Comparison of ENCODE assay signal across 22 cellular contexts in genomic region chr13:97219226-97219625, GRCh38. TPM values are rescaled to one million over a fixed set of nuclear protein-coding genes. Genes with fewer than 3 reads are reported as not detected.
A peak's percentile ranks its signal among the peaks of the same experiment; 100 is the strongest.
DNase-seq lines count a peak whose midpoint lies in the region; ATAC-seq and TF ChIP-seq lines count a peak whose summit lies in the region.
"Had no signal": no experiment of that assay in that cellular context is flagged by ENCODE, and none has a peak within 500 bp of the region (broad histone marks: within the 10 kb centered on the region; RNA-seq: fewer than 3 reads in every experiment).

No MANE protein-coding gene starts in this region.

- peaks cover 0 to 7% (median 2%) of the 10 kb centered on the region in 4 donors for H3K4me1 ChIP-seq in right lobe of liver
- H3K4me1 ChIP-seq in psoas muscle = no peaks in the 10 kb centered on the region

- H3K9me3 Mint-ChIP-seq in T-cell = no peaks in the 10 kb centered on the region
- H3K9me3 Mint-ChIP-seq: CD4-positive, alpha-beta memory T cell; H9 had no signal

- H3K27ac Mint-ChIP-seq in T-helper 17 cell (peak overlapping the region; percentile 72), T-cell (no peak overlapping the region)
- H3K27ac Mint-ChIP-seq: H9 had no signal

- no peak for DNase-seq in T-helper 17 cell
- DNase-seq in dorsolateral prefrontal cortex = no peak
- DNase-seq in right lobe of liver = peak in 1 of 3 donors; percentile 65
- DNase-seq in substantia nigra (lab: John Stamatoyannopoulos, UW) = no peak
- no peak for DNase-seq in T-cell
- no peak for DNase-seq in hypothalamus (lab: John Stamatoyannopoulos, UW)
- no peak for DNase-seq in NCI-H2227 treated with DMSO at 0.1 percent for 48 hours (lab: John Stamatoyannopoulos, UW)
- DNase-seq in psoas muscle = no peak
- DNase-seq: AML-193; CD4-positive, alpha-beta memory T cell; COR-L47; DMS53; H9; KBM-7; MG63; NCI-H1105 treated with DMSO at 0.1 percent for 48 hours; NCI-H146; NCI-H2029; SHP77 treated with DMSO at 0.1 percent for 48 hours had no signal

- no peaks in the 10 kb centered on the region for H3K27me3 ChIP-seq in dorsolateral prefrontal cortex
- H3K27me3 ChIP-seq in right lobe of liver = no peaks in the 10 kb centered on the region
- no peaks in the 10 kb centered on the region for H3K27me3 ChIP-seq in psoas muscle (ENCODE audit: insufficient read depth in 3 of 3, low read length in 2 of 3)
- H3K27me3 ChIP-seq: BLaER1 treated with 17β-estradiol and CSF1 and Interleukin-3, amounts not matched to agents 10 nM and 100 nM; MG63 had no signal

- H3K4me1 Mint-ChIP-seq in T-helper 17 cell (peaks cover 27% of the 10 kb centered on the region), T-cell (peaks cover 37 to 44% (median 41%) of the 10 kb centered on the region in 3 donors)

- no peak for TF ChIP-seq POLR2A in right lobe of liver (IDR thresholded peaks at IDR 0.05)

- POLR2A ChIA-PET in T-cell (lab: Charles Lee) = no interaction called here

- H3K36me3 ChIP-seq in right lobe of liver (no peaks in the 10 kb centered on the region), psoas muscle (ENCODE audit: insufficient read depth in 1 of 2, low read depth in 1 of 2) (no peaks in the 10 kb centered on the region)
- H3K36me3 ChIP-seq: BLaER1 treated with 17β-estradiol and CSF1 and Interleukin-3, amounts not matched to agents 10 nM and 100 nM had no signal

- H3K4me3 Mint-ChIP-seq in T-helper 17 cell (no peak overlapping the region), T-cell (no peak overlapping the region)
- H3K4me3 Mint-ChIP-seq: CD4-positive, alpha-beta memory T cell; H9 had no signal

- no peaks in the 10 kb centered on the region for H3K27me3 Mint-ChIP-seq in T-helper 17 cell
- no peaks in the 10 kb centered on the region for H3K27me3 Mint-ChIP-seq in T-cell
- H3K27me3 Mint-ChIP-seq: CD4-positive, alpha-beta memory T cell had no signal

- CTCF ChIA-PET in T-cell (lab: Charles Lee) = interaction anchor here in 1 of 2 donors (1.0 kb wide), 1 partner anchor 9 kb away, joined by 5 read pairs; no protein-coding TSS in a partner anchor

- no peaks in the 10 kb centered on the region for H3K9me3 ChIP-seq in T-helper 17 cell (ENCODE audit: control insufficient read depth, low read length, poor library complexity, severe bottlenecking)
- no peaks in the 10 kb centered on the region for H3K9me3 ChIP-seq in right lobe of liver
- H3K9me3 ChIP-seq in psoas muscle = no peaks in the 10 kb centered on the region
- H3K9me3 ChIP-seq: A549; BLaER1 treated with 17β-estradiol and CSF1 and Interleukin-3, amounts not matched to agents 10 nM and 100 nM; MG63 had no signal

- H3K36me3 Mint-ChIP-seq in T-helper 17 cell (ENCODE audit: low read depth) = peaks cover 3% of the 10 kb centered on the region
- H3K36me3 Mint-ChIP-seq in T-cell = no peaks in the 10 kb centered on the region

- H3K4me3 ChIP-seq in dorsolateral prefrontal cortex (no peak overlapping the region), right lobe of liver (no peak overlapping the region), psoas muscle (no peak overlapping the region)
- H3K4me3 ChIP-seq: A549; BLaER1 treated with 17β-estradiol and CSF1 and Interleukin-3, amounts not matched to agents 10 nM and 100 nM; MG63 had no signal

- WGBS in right lobe of liver (ENCODE audit: insufficient coverage, low coverage, low lambda C conversion rate, missing lambda C conversion rate) = 50% methylated on average over 1 of the region's 2 CpGs
- 79 to 90% (median 83%) methylated on average over 2 of the region's 2 CpGs for WGBS in psoas muscle, 3 donors

- ATAC-seq in T-helper 17 cell (no peak), right lobe of liver (peak; percentile 2 to 53 (median 33)), T-cell (replicated peaks in 1 of 4) (no peak), psoas muscle (no peak)
- ATAC-seq: A549 had no signal

- intact Hi-C loops in dorsolateral prefrontal cortex (cut with DNase I) (no loop called here), right lobe of liver (cut with DNase I) (no loop called here), psoas muscle (cut with DNase I) (no loop called here)

- TF ChIP-seq CTCF in dorsolateral prefrontal cortex (IDR thresholded peaks at IDR 0.05 in 54 of 56, conservative IDR thresholded peaks at IDR 0.05 in 2 of 56; ENCODE audit: low read depth in 1 of 56, partially characterized antibody in 56 of 56) (no peak), right lobe of liver (IDR thresholded peaks at IDR 0.05) (no peak), psoas muscle (IDR thresholded peaks at IDR 0.05) (no peak)

- peak overlapping the region in 58 of 59 donors; percentile 22 to 97 (median 92) for H3K27ac ChIP-seq in dorsolateral prefrontal cortex
- H3K27ac ChIP-seq in right lobe of liver = peak overlapping the region in 2 of 3 donors; percentile 42 to 97
- peak overlapping the region; percentile 82 for H3K27ac ChIP-seq in substantia nigra (ENCODE audit: low read depth, low read length, poor library complexity, severe bottlenecking)
- no peak overlapping the region for H3K27ac ChIP-seq in psoas muscle
- H3K27ac ChIP-seq: A549; BLaER1 treated with 17β-estradiol and CSF1 and Interleukin-3, amounts not matched to agents 10 nM and 100 nM; RWPE1 had no signal

RNA-seq across cellular contexts. Expression of gene MBNL2, which starts 2.9 kb away (rescaled TPM):
- 10 to 100 TPM; 36.1 to 40.2 TPM for total RNA-seq in T-helper 17 cell
- total RNA-seq in dorsolateral prefrontal cortex = 100 to 1,000 TPM in 119 of 120 experiments, 10 to 100 TPM in 1; 96.2 to 275 (median 181) TPM
- 100 to 1,000 TPM in 3 of 6 experiments, 10 to 100 TPM in 3; 30.3 to 135 (median 81.5) TPM for total RNA-seq in right lobe of liver
- 10 to 100 TPM; 21.0 to 33.7 (median 28.5) TPM for total RNA-seq in T-cell
- total RNA-seq in psoas muscle = 10 to 100 TPM; 54.3 to 93.1 (median 77.8) TPM
- 10 to 100 TPM; 13.3 to 61.9 (median 27.4) TPM for polyA plus RNA-seq in psoas muscle

Comparison
In these comparisons a context has a peak if more than half of its experiments do, and no peak if none do; other contexts are left out.
1. ATAC-seq: peak in right lobe of liver (4 of 4); none in T-helper 17 cell (single experiment), T-cell (0 of 4) and psoas muscle (0 of 4).